33 cellular contexts compared by ENCODE assay signal in genomic region chr11:17494019-17494418, GRCh38. TPM values are rescaled to one million over a fixed set of nuclear protein-coding genes. Genes with fewer than 3 reads are reported as not detected.
"Had no signal": no experiment of that assay in that cellular context is flagged by ENCODE, and none has a peak within 500 bp of the region (broad histone marks: within the 10 kb centered on the region; RNA-seq: fewer than 3 reads in every experiment).

No MANE protein-coding gene starts in this region.

- H3K27ac ChIP-seq: coronary artery, esophagus muscularis mucosa, foreskin keratinocyte, gastroesophageal sphincter, heart right ventricle, lower lobe of right lung, prostate gland, right atrium auricular region, testis, tibial artery had no signal

- H3K4me1 Mint-ChIP-seq: immature natural killer cell; naive B cell; neural crest cell; stimulated activated effector memory CD8-positive, alpha-beta T cell treated with anti-CD3 and anti-CD28 coated beads, Interleukin-12 subunit alpha, Interleukin-12 subunit beta, amount 100 ng/mL, for 72 hours had no signal

- H3K36me3 Mint-ChIP-seq: immature natural killer cell; naive B cell; natural killer cell treated with Interleukin-12 subunit alpha and Interleukin-12 subunit beta and Interleukin-15 and Interleukin-18, amount 100 ng/mL, for 72 hours; stimulated activated effector memory CD8-positive, alpha-beta T cell treated with anti-CD3 and anti-CD28 coated beads, Interleukin-12 subunit alpha, Interleukin-12 subunit beta, amount 100 ng/mL, for 72 hours; type B pancreatic cell had no signal

- DNase-seq: dermis blood vessel endothelial cell; effector memory CD4-positive, alpha-beta T cell; foreskin keratinocyte; heart right ventricle; hippocampal formation; immature natural killer cell; left ventricle myocardium superior; lower lobe of right lung; naive B cell; stimulated activated CD4-positive, alpha-beta T cell treated with anti-CD3 and anti-CD28 coated beads, Interleukin-2, amount 100 ng/mL, for 24 hours; stimulated activated CD4-positive, alpha-beta T cell treated with anti-CD3 and anti-CD28 coated beads, Interleukin-4, amount 100 ng/mL, for 24 hours; stimulated activated naive CD4-positive, alpha-beta T cell treated with Interleukin-2 at 50 U/mL for 16 hours; testis; tibial artery had no signal

- H3K27me3 ChIP-seq: right atrium auricular region, testis had no signal

- H3K27ac Mint-ChIP-seq: immature natural killer cell; natural killer cell treated with Interleukin-12 subunit alpha and Interleukin-12 subunit beta and Interleukin-15 and Interleukin-18, amount 100 ng/mL, for 72 hours; stimulated activated effector memory CD8-positive, alpha-beta T cell treated with anti-CD3 and anti-CD28 coated beads, Interleukin-12 subunit alpha, Interleukin-12 subunit beta, amount 100 ng/mL, for 72 hours; type B pancreatic cell had no signal

- H3K4me1 ChIP-seq: esophagus muscularis mucosa, foreskin keratinocyte, gastroesophageal sphincter, lower lobe of right lung, prostate gland, testis, tibial artery had no signal

- H3K36me3 ChIP-seq: esophagus muscularis mucosa, gastroesophageal sphincter, heart right ventricle, lower lobe of right lung, prostate gland, right atrium auricular region, tibial artery had no signal

- H3K4me3 Mint-ChIP-seq: immature natural killer cell; naive B cell; natural killer cell treated with Interleukin-12 subunit alpha and Interleukin-12 subunit beta and Interleukin-15 and Interleukin-18, amount 100 ng/mL, for 72 hours; neural crest cell; stimulated activated effector memory CD8-positive, alpha-beta T cell treated with anti-CD3 and anti-CD28 coated beads, Interleukin-12 subunit alpha, Interleukin-12 subunit beta, amount 100 ng/mL, for 72 hours; type B pancreatic cell had no signal

- H3K9me3 ChIP-seq: esophagus muscularis mucosa, gastroesophageal sphincter, heart right ventricle, lower lobe of right lung, prostate gland, right atrium auricular region, testis, tibial artery had no signal

- ATAC-seq: foreskin keratinocyte; gastroesophageal sphincter; heart right ventricle; left ventricle myocardium superior; lower lobe of right lung; natural killer cell treated with Interleukin-12 subunit alpha and Interleukin-12 subunit beta and Interleukin-15 and Interleukin-18, amount 100 ng/mL, for 72 hours; sciatic nerve; stimulated activated effector memory CD8-positive, alpha-beta T cell treated with anti-CD3 and anti-CD28 coated beads, Interleukin-12 subunit alpha, Interleukin-12 subunit beta, amount 100 ng/mL, for 72 hours had no signal

- H3K4me3 ChIP-seq: coronary artery, esophagus muscularis mucosa, gastroesophageal sphincter, heart right ventricle, lower lobe of right lung, prostate gland, right atrium auricular region, testis, tibial artery had no signal

RNA-seq across cellular contexts. Expression of gene ABCC8, which starts 17.4 kb away (rescaled TPM):
- total RNA-seq: dermis blood vessel endothelial cell; endothelial cell of umbilical vein; epithelial cell of proximal tubule; fibroblast of lung; foreskin keratinocyte; natural killer cell treated with Interleukin-12 subunit alpha and Interleukin-12 subunit beta and Interleukin-15 and Interleukin-18, amount 100 ng/mL, for 72 hours; osteocyte had no signal
- polyA plus RNA-seq: endothelial cell of umbilical vein, fibroblast of lung, foreskin keratinocyte, immature natural killer cell, keratinocyte had no signal

RNA-seq across cellular contexts. Expression of gene USH1C, which starts 50.2 kb away (rescaled TPM):
- total RNA-seq: dermis blood vessel endothelial cell; endothelial cell of umbilical vein; esophagus muscularis mucosa; fibroblast of lung; foreskin keratinocyte; mononuclear cell; natural killer cell treated with Interleukin-12 subunit alpha and Interleukin-12 subunit beta and Interleukin-15 and Interleukin-18, amount 100 ng/mL, for 72 hours; neural crest cell; osteocyte; prostate gland; right atrium auricular region; sciatic nerve; skeletal muscle tissue had no signal
- polyA plus RNA-seq: endothelial cell of umbilical vein, fibroblast of lung, foreskin keratinocyte, immature natural killer cell, keratinocyte had no signal

RNA-seq across cellular contexts. Expression of gene OTOG, which starts 53.0 kb away (rescaled TPM):
- total RNA-seq: dermis blood vessel endothelial cell; endothelial cell of umbilical vein; epithelial cell of proximal tubule; esophagus muscularis mucosa; fibroblast of lung; foreskin keratinocyte; gastroesophageal sphincter; heart right ventricle; left ventricle myocardium superior; lower lobe of right lung; mesenteric fat pad; mononuclear cell; natural killer cell treated with Interleukin-12 subunit alpha and Interleukin-12 subunit beta and Interleukin-15 and Interleukin-18, amount 100 ng/mL, for 72 hours; neural crest cell; osteocyte; right atrium auricular region; sciatic nerve had no signal
- polyA plus RNA-seq: endothelial cell of umbilical vein, fibroblast of lung, foreskin keratinocyte, heart right ventricle, immature natural killer cell, keratinocyte, urinary bladder had no signal
